In genomic region chr15:49169880-49170597, GRCh38 we compare ENCODE assay signal across 8 cellular contexts. TPM values are rescaled to one million over a fixed set of nuclear protein-coding genes. Genes with fewer than 3 reads are reported as not detected.
DNase-seq lines count a peak whose midpoint lies in the region; ATAC-seq and TF ChIP-seq lines count a peak whose summit lies in the region.

Gene GALK2 (plus strand): TSS chr15:49170247. CDS start chr15:49170323, 76 bp downstream.

- H3K27ac ChIP-seq in hepatocyte: peak within 1 kb of the TSS; percentile 91

- no peaks in the 10 kb centered on the region for H3K27me3 ChIP-seq in hepatocyte

- 8% methylated on average over 30 of the region's 30 CpGs for WGBS in hepatocyte (ENCODE audit: low lambda C conversion rate, missing lambda C conversion rate)

- H3K4me3 ChIP-seq in astrocyte of the cerebellum (ENCODE audit: low read depth, low read length) (peak within 1 kb of the TSS; percentile 85), hepatocyte (peak within 1 kb of the TSS; percentile 54)

- DNase-seq in NCI-H187 treated with DMSO at 0.1 percent for 48 hours (lab: John Stamatoyannopoulos, UW) (peak; percentile 56), T-helper 22 cell (ENCODE audit: low read depth) (peak; percentile 87), astrocyte of the cerebellum (ENCODE audit: low read depth) (peak; percentile 36), hepatocyte (ENCODE audit: low spot score) (peak; percentile 95), retina (peak; percentile 84), T1000 (lab: John Stamatoyannopoulos, UW) (no peak)

- no peak for TF ChIP-seq CTCF in astrocyte of the cerebellum (IDR thresholded peaks at IDR 0.05; ENCODE audit: low read depth, low read length, missing control alignments)
- no peak for TF ChIP-seq CTCF in hepatocyte (IDR thresholded peaks at IDR 0.05; ENCODE audit: poor library complexity)

- ATAC-seq in GM18499 (IDR thresholded peaks at IDR 0.05; ENCODE audit: insufficient read depth, unreplicated experiment): peak; percentile 87
- ATAC-seq in HG02938 (IDR thresholded peaks at IDR 0.05; ENCODE audit: unreplicated experiment): peak; percentile 83

- peaks cover 10% of the 10 kb centered on the region for H3K4me1 ChIP-seq in hepatocyte (ENCODE audit: insufficient read depth)

- H3K36me3 ChIP-seq in hepatocyte (replicated peaks; ENCODE audit: insufficient read depth, low read depth): no peaks in the 10 kb centered on the region

- peak within 1 kb of the TSS; percentile 75 for H3K4me2 ChIP-seq in hepatocyte

- H3K9me3 ChIP-seq in hepatocyte (ENCODE audit: low read depth): no peaks in the 10 kb centered on the region

- in situ Hi-C loops in astrocyte of the cerebellum (cut with HindIII; ENCODE audit: low sequenced_read_pairs): no loop called here

- H3K9me2 ChIP-seq in hepatocyte (replicated peaks; ENCODE audit: insufficient read depth): no peaks in the 10 kb centered on the region

- no peaks in the 10 kb centered on the region for H4K20me1 ChIP-seq in hepatocyte (ENCODE audit: insufficient read depth, poor library complexity, severe bottlenecking)

- peaks cover 44% of the 10 kb centered on the region for H3K79me2 ChIP-seq in hepatocyte

- peak within 1 kb of the TSS; percentile 79 for H2AFZ ChIP-seq in hepatocyte

RNA-seq across cellular contexts. Expression of gene GALK2, which starts in this region (rescaled TPM):
- total RNA-seq in hepatocyte: 27.5 and 31.4 TPM in 2 replicates
- polyA plus RNA-seq in hepatocyte: 20.1 and 25.3 TPM in 2 replicates
